Comparison of ENCODE assay signal across 8 cellular contexts in genomic region chr6:54053893-54054391, GRCh38. TPM values are rescaled to one million over a fixed set of nuclear protein-coding genes. Genes with fewer than 3 reads are reported as not detected.
DNase-seq lines count a peak whose midpoint lies in the region; ATAC-seq and TF ChIP-seq lines count a peak whose summit lies in the region.
"Had no signal": no experiment of that assay in that cellular context is flagged by ENCODE, and none has a peak within 500 bp of the region (broad histone marks: within the 10 kb centered on the region; RNA-seq: fewer than 3 reads in every experiment).

No MANE protein-coding gene starts in this region.

- WGBS in spleen, 5 donors: 54 to 76% (median 65%) methylated on average over 4 of the region's 4 CpGs

- ATAC-seq in GM19467 (IDR thresholded peaks at IDR 0.05; ENCODE audit: unreplicated experiment): no peak

- intact Hi-C loops in tibial artery (cut with DNase I; ENCODE audit: low total_unique reads) (no loop called here), spleen (cut with DNase I; ENCODE audit: low total_unique reads) (no loop called here)

- H3K27me3 ChIP-seq in tibial artery (no peaks in the 10 kb centered on the region), WERI-Rb-1 (ENCODE audit: insufficient read depth, low read depth, severe bottlenecking) (peaks cover 21% of the 10 kb centered on the region), spleen (replicated peaks in 1 of 7) (no peaks in the 10 kb centered on the region)

- in situ Hi-C loops in astrocyte of the spinal cord (cut with HindIII; ENCODE audit: low sequenced_read_pairs): no loop called here

- H3K36me3 ChIP-seq in tibial artery (no peaks in the 10 kb centered on the region), WERI-Rb-1 (no peaks in the 10 kb centered on the region), spleen (no peaks in the 10 kb centered on the region)

- peak; percentile 89 for DNase-seq in HT1080 (ENCODE audit: low read depth)
- peak; percentile 90 for DNase-seq in astrocyte of the spinal cord (ENCODE audit: low read depth, low spot score)
- DNase-seq in islet precursor cell: peak; percentile 83
- peak in 1 of 2 donors; percentile 48 for DNase-seq in tibial artery
- DNase-seq in WERI-Rb-1: no peak
- DNase-seq in spleen: no peak
- DNase-seq: activated naive CD4-positive, alpha-beta T cell treated with Interleukin-2 at 50 U/mL for 16 hours had no signal

- TF ChIP-seq CTCF in astrocyte of the spinal cord (IDR thresholded peaks at IDR 0.05; ENCODE audit: low read depth, low read length): no peak
- no peak for TF ChIP-seq CTCF in tibial artery (IDR thresholded peaks at IDR 0.05)
- TF ChIP-seq CTCF in WERI-Rb-1 (IDR thresholded peaks at IDR 0.05; ENCODE audit: low read depth, low read length): no peak
- TF ChIP-seq CTCF in spleen (IDR thresholded peaks at IDR 0.05 in 8 of 11, conservative IDR thresholded peaks at IDR 0.05 in 3 of 11): no peak

- H3K4me3 ChIP-seq in astrocyte of the spinal cord (ENCODE audit: low read depth, low read length): no peak overlapping the region
- H3K4me3 ChIP-seq in tibial artery: peak overlapping the region; percentile 20 to 22
- H3K4me3 ChIP-seq in WERI-Rb-1 (ENCODE audit: low read depth, low read length): no peak overlapping the region
- H3K4me3 ChIP-seq in spleen: no peak overlapping the region

- H3K9me3 ChIP-seq in tibial artery (no peaks in the 10 kb centered on the region), WERI-Rb-1 (ENCODE audit: severe bottlenecking) (no peaks in the 10 kb centered on the region), spleen (no peaks in the 10 kb centered on the region)

- TF ChIP-seq POLR2A in spleen (IDR thresholded peaks at IDR 0.05): no peak

- H3K27ac ChIP-seq in tibial artery (peak overlapping the region; percentile 5 to 34), WERI-Rb-1 (no peak overlapping the region), spleen (no peak overlapping the region)

- peaks cover 0 to 41% (median 0%) of the 10 kb centered on the region in 4 donors for H3K4me1 ChIP-seq in tibial artery
- no peaks in the 10 kb centered on the region for H3K4me1 ChIP-seq in spleen

RNA-seq across cellular contexts. Expression of gene MLIP, which starts 57.3 kb away (rescaled TPM):
- total RNA-seq in HT1080 (2014; rRNA removed; shearing (Covaris generic)): not detected in 2 replicates
- polyA plus RNA-seq in HT1080 (2015; cell fraction: cytosol; rRNA removed): not detected in 2 replicates
- not detected in 2 replicates for polyA plus RNA-seq in HT1080 (2015; cell fraction: nucleus; rRNA removed)
- total RNA-seq in spleen: under 1 TPM in 1 of 7 donors, not detected in 6; 0.30 TPM
- under 1 TPM; 0.02 to 0.10 (median 0.04) TPM for polyA plus RNA-seq in spleen

Comparison
In these comparisons a context has a peak if more than half of its experiments do, and no peak if none do; other contexts are left out.
1. DNase-seq: peak in HT1080 (single experiment), astrocyte of the spinal cord (single experiment) and islet precursor cell (single experiment); none in WERI-Rb-1 (single experiment) and spleen (single experiment).
2. H3K4me3 ChIP-seq: peak in tibial artery (2 of 2); none in astrocyte of the spinal cord (single experiment), WERI-Rb-1 (single experiment) and spleen (0 of 8).
3. H3K27ac ChIP-seq: peak in tibial artery (2 of 2); none in WERI-Rb-1 (single experiment) and spleen (0 of 8).